1 cellular context compared by ENCODE assay signal in genomic region chr9:89606567-89607311, GRCh38.
TF ChIP-seq lines count a peak whose summit lies in the region.

No MANE protein-coding gene starts in this region.

TF ChIP-seq in K562, 482 proteins besides CTCF, POLR2A, EP300 and RAD21 (continued from another document and continues in another):
- TF ChIP-seq FOXJ3 (CRISPR knock-in tag; IDR thresholded peaks at IDR 0.05) (no peak), KDM4B (IDR thresholded peaks at IDR 0.05; ENCODE audit: borderline replicate concordance in 2 of 2, low read depth in 1 of 2) (no peak), PHF8 (IDR thresholded peaks at IDR 0.05; ENCODE audit: borderline replicate concordance, low read length) (no peak), SRF (CRISPR knock-in tag; IDR thresholded peaks at IDR 0.05) (no peak), GABPB1 (CRISPR knock-in tag; IDR thresholded peaks at IDR 0.05) (no peak), KAT8 (IDR thresholded peaks at IDR 0.05; ENCODE audit: low read depth) (no peak), TAF9B (IDR thresholded peaks at IDR 0.05; ENCODE audit: partially characterized antibody) (peak; percentile 52), ZNF3 (CRISPR knock-in tag; IDR thresholded peaks at IDR 0.05) (no peak), OTX1 (CRISPR knock-in tag; IDR thresholded peaks at IDR 0.05) (no peak), PKNOX1 (IDR thresholded peaks at IDR 0.05) (no peak), USF1 (CRISPR knock-in tag; IDR thresholded peaks at IDR 0.05) (no peak), ZBED1 (IDR thresholded peaks at IDR 0.05) (no peak), PHTF2 (CRISPR knock-in tag; IDR thresholded peaks at IDR 0.05) (no peak), FOXK1 (CRISPR knock-in tag; IDR thresholded peaks at IDR 0.05; ENCODE audit: borderline replicate concordance) (no peak), ADNP (tag; IDR thresholded peaks at IDR 0.05) (no peak), ZNF655 (CRISPR knock-in tag; IDR thresholded peaks at IDR 0.05) (no peak), CHD1 (IDR thresholded peaks at IDR 0.05; ENCODE audit: low read length) (no peak), FOXK2 (conservative IDR thresholded peaks at IDR 0.05 in 1 of 2, IDR thresholded peaks at IDR 0.05 in 1 of 2; ENCODE audit: low read depth in 2 of 2) (no peak), PBX2 (CRISPR knock-in tag; IDR thresholded peaks at IDR 0.05; ENCODE audit: low read depth) (no peak), PBX2 (tag; conservative IDR thresholded peaks at IDR 0.05; ENCODE audit: low read depth) (no peak), E2F8 (IDR thresholded peaks at IDR 0.05; ENCODE audit: low read depth, partially characterized antibody) (no peak), ZBTB40 (IDR thresholded peaks at IDR 0.05) (no peak), ZBTB40 (CRISPR knock-in tag; IDR thresholded peaks at IDR 0.05) (no peak), MYBL2 (IDR thresholded peaks at IDR 0.05; ENCODE audit: low read depth) (no peak), MYBL2 (CRISPR knock-in tag; IDR thresholded peaks at IDR 0.05; ENCODE audit: borderline replicate concordance) (no peak), ZNF740 (CRISPR knock-in tag; IDR thresholded peaks at IDR 0.05) (no peak), ZNF740 (tag; IDR thresholded peaks at IDR 0.05) (no peak), CBFA2T2 (conservative IDR thresholded peaks at IDR 0.05) (peak; percentile 90), DDX20 (tag; IDR thresholded peaks at IDR 0.05; ENCODE audit: low read depth) (no peak), HLTF (IDR thresholded peaks at IDR 0.05) (no peak), GMEB1 (CRISPR knock-in tag; IDR thresholded peaks at IDR 0.05) (no peak), HMG20B (CRISPR knock-in tag; IDR thresholded peaks at IDR 0.05) (no peak), NCOA4 (IDR thresholded peaks at IDR 0.05; ENCODE audit: partially characterized antibody) (no peak), ZNF274 (IDR thresholded peaks at IDR 0.05; ENCODE audit: borderline replicate concordance, low read depth, low read length) (no peak), RHOXF2B (CRISPR knock-in tag; conservative IDR thresholded peaks at IDR 0.05) (no peak), E2F1 (CRISPR knock-in tag; IDR thresholded peaks at IDR 0.05) (no peak), ZBTB34 (CRISPR knock-in tag; IDR thresholded peaks at IDR 0.05) (no peak), ZZZ3 (IDR thresholded peaks at IDR 0.05) (no peak), SP1 (CRISPR knock-in tag; IDR thresholded peaks at IDR 0.05) (no peak), IRF2 (CRISPR knock-in tag; IDR thresholded peaks at IDR 0.05) (no peak)
